ENCODE assay signal across 25 cellular contexts in the genomic region with DNA sequence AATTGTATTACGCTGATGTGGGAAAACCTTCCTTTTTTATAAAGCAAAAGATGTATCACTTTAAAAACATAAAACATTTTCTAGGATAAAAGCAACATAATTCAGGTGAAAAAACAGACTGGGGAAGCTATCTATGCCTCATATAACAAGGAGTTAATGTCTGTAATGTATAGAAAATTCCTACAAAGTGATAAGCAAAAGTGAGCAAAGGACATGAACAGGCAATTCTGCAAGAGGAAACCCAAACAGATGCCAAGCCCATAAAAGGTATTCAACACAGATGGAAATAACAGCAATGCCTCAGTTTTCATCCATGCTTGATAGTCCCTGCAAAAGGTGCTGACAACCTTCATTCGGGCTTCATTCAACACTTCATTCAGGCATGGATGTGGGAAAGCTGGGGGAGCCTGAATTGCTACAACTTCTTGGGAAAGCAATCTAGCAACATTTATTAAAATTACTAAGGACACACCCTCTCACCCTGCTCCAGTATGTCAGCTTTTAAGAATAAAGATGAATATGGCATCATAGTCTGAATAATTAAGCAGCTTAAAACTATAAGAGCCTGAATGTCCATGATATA. TPM values are rescaled to one million over a fixed set of nuclear protein-coding genes. Genes with fewer than 3 reads are reported as not detected.
DNase-seq lines count a peak whose midpoint lies in the region; ATAC-seq, FAIRE-seq and TF ChIP-seq lines count a peak whose summit lies in the region.
"Had no signal": no experiment of that assay in that cellular context is flagged by ENCODE, and none has a peak within 500 bp of the region (broad histone marks: within the 10 kb centered on the region; RNA-seq: fewer than 3 reads in every experiment).

No MANE protein-coding gene starts in this region.

- no peak overlapping the region for H2AK5ac ChIP-seq in mesenchymal stem cell (ENCODE audit: low read length, severe bottlenecking)

- no peak overlapping the region for H3K23ac ChIP-seq in mesenchymal stem cell (ENCODE audit: low read length in 2 of 2)

- no peak overlapping the region for H3K9ac ChIP-seq in HepG2 (ENCODE audit: insufficient read depth, low read depth, low read length)
- no peak overlapping the region for H3K9ac ChIP-seq in endodermal cell (ENCODE audit: extremely low read depth, low read length, poor library complexity, severe bottlenecking)
- H3K9ac ChIP-seq in mesenchymal stem cell (ENCODE audit: low read length): no peak overlapping the region
- H3K9ac ChIP-seq: BLaER1 treated with 17β-estradiol and CSF1 and Interleukin-3, amounts not matched to agents 10 nM and 100 nM had no signal

- peaks cover 40% of the 10 kb centered on the region for H3K4me1 ChIP-seq in HepG2 (ENCODE audit: insufficient read depth, low read length)
- no peaks in the 10 kb centered on the region for H3K4me1 ChIP-seq in right lobe of liver
- no peaks in the 10 kb centered on the region for H3K4me1 ChIP-seq in HEK293 (ENCODE audit: control insufficient read depth, insufficient read depth, low read length)
- no peaks in the 10 kb centered on the region for H3K4me1 ChIP-seq in endodermal cell (ENCODE audit: control insufficient read depth, insufficient read depth, low read length)
- no peaks in the 10 kb centered on the region for H3K4me1 ChIP-seq in HAP-1
- peaks cover 2% of the 10 kb centered on the region for H3K4me1 ChIP-seq in mesenchymal stem cell (ENCODE audit: control insufficient read depth, insufficient read depth, low read depth, low read length)
- H3K4me1 ChIP-seq: BE2C had no signal

- H2AFZ ChIP-seq in HepG2 (ENCODE audit: low read length): no peak overlapping the region
- H2AFZ ChIP-seq in mesenchymal stem cell (ENCODE audit: low read depth, low read length): no peak overlapping the region

- H2BK12ac ChIP-seq in mesenchymal stem cell (ENCODE audit: low read length in 2 of 2): no peak overlapping the region

- DNase-seq in HepG2 (ENCODE audit: low spot score) (no peak), right lobe of liver (no peak), endodermal cell (no peak), NOMO-1 treated with dmso at 0.1 percent for 144 hours (lab: John Stamatoyannopoulos, UW; ENCODE audit: unreplicated experiment) (no peak), NCI-H2196 treated with DMSO at 0.1 percent for 48 hours (lab: John Stamatoyannopoulos, UW; ENCODE audit: unreplicated experiment) (no peak), HAP-1 (ENCODE audit: low spot score in 2 of 2) (no peak), mesenchymal stem cell (no peak)
- DNase-seq: AML-193; BE2C; CD4-positive, alpha-beta T cell; CD8-positive, alpha-beta memory T cell; COR-L47; DMS153; DND-41; GOT3; HFFc6 had no signal

- peaks cover 48% of the 10 kb centered on the region for H3K36me3 Mint-ChIP-seq in endodermal cell (ENCODE audit: low read depth)

- H3K27me3 ChIP-seq in HepG2 (ENCODE audit: control insufficient read depth in 1 of 2, insufficient read depth in 2 of 2, low read length in 2 of 2): no peaks in the 10 kb centered on the region
- no peaks in the 10 kb centered on the region for H3K27me3 ChIP-seq in right lobe of liver
- H3K27me3 ChIP-seq in endodermal cell (ENCODE audit: control insufficient read depth, insufficient read depth, low read length, poor library complexity, severe bottlenecking): no peaks in the 10 kb centered on the region
- no peaks in the 10 kb centered on the region for H3K27me3 ChIP-seq in HAP-1 (ENCODE audit: low read depth)
- peaks cover 0 to 2% of the 10 kb centered on the region in 2 experiments for H3K27me3 ChIP-seq in mesenchymal stem cell (ENCODE audit: control insufficient read depth in 1 of 2, insufficient read depth in 1 of 2, low read length in 2 of 2)
- H3K27me3 ChIP-seq: BE2C; BLaER1 treated with 17β-estradiol and CSF1 and Interleukin-3, amounts not matched to agents 10 nM and 100 nM had no signal

- no peak for FAIRE-seq in HepG2 (lab: Jason Lieb, UNC)
- FAIRE-seq: G401.6, GM12878, GM18507, H54 had no signal

- H3K9me3 ChIP-seq in HepG2 (ENCODE audit: low read length): peaks cover 4% of the 10 kb centered on the region; the same call in 1 of the 2 replicates
- H3K9me3 ChIP-seq in right lobe of liver: peaks cover 0 to 4% (median 0%) of the 10 kb centered on the region in 4 donors
- no peaks in the 10 kb centered on the region for H3K9me3 ChIP-seq in HEK293 (ENCODE audit: control insufficient read depth, insufficient read depth, low read depth, low read length)
- peaks cover 59% of the 10 kb centered on the region for H3K9me3 ChIP-seq in endodermal cell (ENCODE audit: control insufficient read depth, low read length)
- H3K9me3 ChIP-seq in HAP-1: no peaks in the 10 kb centered on the region
- H3K9me3 ChIP-seq in mesenchymal stem cell (ENCODE audit: control insufficient read depth, low read length): peaks cover 80% of the 10 kb centered on the region
- H3K9me3 ChIP-seq: BE2C had no signal

- no peak overlapping the region for H3K18ac ChIP-seq in mesenchymal stem cell (ENCODE audit: low read depth in 1 of 2, low read length in 2 of 2)

- no peak overlapping the region for H3K4ac ChIP-seq in mesenchymal stem cell (ENCODE audit: low read depth in 1 of 2, low read length in 2 of 2)

- H3K9me3 Mint-ChIP-seq in endodermal cell: peaks cover 82% of the 10 kb centered on the region
- H3K9me3 Mint-ChIP-seq: CD4-positive, alpha-beta T cell had no signal

- H3K4me2 ChIP-seq in HepG2 (ENCODE audit: low read depth, low read length): no peak overlapping the region
- no peak overlapping the region for H3K4me2 ChIP-seq in mesenchymal stem cell (ENCODE audit: low read length, poor library complexity, severe bottlenecking)
- H3K4me2 ChIP-seq: BLaER1 treated with 17β-estradiol and CSF1 and Interleukin-3, amounts not matched to agents 10 nM and 100 nM had no signal

- H3K27ac Mint-ChIP-seq in endodermal cell: no peak overlapping the region
- H3K27ac Mint-ChIP-seq: CD14-positive monocyte; CD4-positive, alpha-beta T cell; CD8-positive, alpha-beta memory T cell; HFFc6 had no signal

- TF ChIP-seq RAD21 in HepG2 (CRISPR knock-in tag; IDR thresholded peaks at IDR 0.05): no peak

- H2BK5ac ChIP-seq in mesenchymal stem cell (ENCODE audit: low read depth, low read length, poor library complexity, severe bottlenecking): no peak overlapping the region

- no peak overlapping the region for H3K4me3 Mint-ChIP-seq in endodermal cell
- H3K4me3 Mint-ChIP-seq: CD14-positive monocyte; CD4-positive, alpha-beta T cell; CD8-positive, alpha-beta memory T cell; HFFc6 had no signal

- H3K79me1 ChIP-seq in mesenchymal stem cell (replicated peaks; ENCODE audit: low read length, poor library complexity, severe bottlenecking): peaks cover 12% of the 10 kb centered on the region

- TF ChIP-seq POLR2A in HepG2 (IDR thresholded peaks at IDR 0.05; ENCODE audit: insufficient read depth in 1 of 2, low read depth in 2 of 2, low read length in 2 of 2) (peak in 1 of 2 experiments; percentile 46; a peak in 1 of 4 replicates), right lobe of liver (IDR thresholded peaks at IDR 0.05) (no peak)

- H3K14ac ChIP-seq in mesenchymal stem cell (ENCODE audit: low read length in 2 of 2): no peak overlapping the region

- H3K36me3 ChIP-seq in HepG2 (replicated peaks in 1 of 2; ENCODE audit: control insufficient read depth in 1 of 2, insufficient read depth in 2 of 2, low read length in 2 of 2) (peaks cover 10 to 32% of the 10 kb centered on the region in 2 experiments), right lobe of liver (no peaks in the 10 kb centered on the region), HEK293 (ENCODE audit: control insufficient read depth in 2 of 2, insufficient read depth in 1 of 2, low read length in 2 of 2) (peaks cover 0 to 30% of the 10 kb centered on the region in 2 experiments; a peak in 1 of 3 replicates), endodermal cell (ENCODE audit: control insufficient read depth, insufficient read depth, low read length) (peaks cover 8% of the 10 kb centered on the region), HAP-1 (replicated peaks) (no peaks in the 10 kb centered on the region), mesenchymal stem cell (ENCODE audit: control insufficient read depth in 1 of 2, insufficient read depth in 2 of 2, low read depth in 1 of 2, low read length in 2 of 2) (peaks cover 14 to 39% of the 10 kb centered on the region in 2 experiments)
- H3K36me3 ChIP-seq: BE2C had no signal

- peaks cover 41% of the 10 kb centered on the region for H3K27me3 Mint-ChIP-seq in endodermal cell (ENCODE audit: insufficient read depth)
- H3K27me3 Mint-ChIP-seq: CD4-positive, alpha-beta T cell had no signal

- no TSS peak for BruUV-seq in HepG2 (replicated peaks; lab: Mats Ljungman, UMichigan)

- 94% methylated on average over 2 of the region's 2 CpGs for WGBS in HepG2 (ENCODE audit: low lambda C conversion rate)
- WGBS in right lobe of liver (ENCODE audit: insufficient coverage, low coverage, low lambda C conversion rate, missing lambda C conversion rate): 86% methylated on average over 2 of the region's 2 CpGs
- WGBS in endodermal cell (ENCODE audit: insufficient coverage in 1 of 2, insufficient read length in 1 of 2), 2 experiments: 83 to 95% methylated on average over 1 to 2 of the region's 2 CpGs
- WGBS in mesenchymal stem cell: 60% methylated on average over 1 of the region's 2 CpGs

- intact Hi-C loops in HepG2 (cut with micrococcal nuclease; ENCODE audit: unreplicated experiment): no loop called here
- intact Hi-C loops in right lobe of liver (cut with DNase I): no loop called here

- no peak overlapping the region for H4K8ac ChIP-seq in mesenchymal stem cell (ENCODE audit: low read length)

- no peaks in the 10 kb centered on the region for H3K4me1 Mint-ChIP-seq in endodermal cell
- H3K4me1 Mint-ChIP-seq: CD8-positive, alpha-beta memory T cell had no signal

- ATAC-seq in HepG2: no peak
- no peak for ATAC-seq in right lobe of liver
- ATAC-seq: GM12878, HCT116 had no signal

- no peak overlapping the region for H2BK15ac ChIP-seq in mesenchymal stem cell (ENCODE audit: low read depth, poor library complexity, severe bottlenecking)

- POLR2A ChIA-PET in HepG2 (lab: Yijun Ruan, JAX) (interaction anchor here (0.6 kb wide), 1 partner anchor 127 kb away, joined by 3 read pairs; no protein-coding TSS in a partner anchor), HEK293 (lab: Yijun Ruan, JAX) (no interaction called here)

- CTCF ChIA-PET in HepG2 (lab: Yijun Ruan, JAX; ENCODE audit: low intra/inter-chr PET ratio, low total read pairs): no interaction called here
- CTCF ChIA-PET in HEK293 (lab: Yijun Ruan, JAX): no interaction called here

- TF ChIP-seq EP300 in HepG2 (IDR thresholded peaks at IDR 0.05; ENCODE audit: low read depth in 2 of 2, low read length in 2 of 2) (no peak), HepG2 (CRISPR knock-in tag; IDR thresholded peaks at IDR 0.05; ENCODE audit: borderline replicate concordance) (no peak)

- peaks cover 9% of the 10 kb centered on the region for H3K79me2 ChIP-seq in HepG2 (ENCODE audit: insufficient read depth, low read length)

- no peak overlapping the region for H2BK120ac ChIP-seq in mesenchymal stem cell (ENCODE audit: low read depth, low read length)

- TF ChIP-seq CTCF in HepG2 (CRISPR knock-in tag; IDR thresholded peaks at IDR 0.05) (no peak), right lobe of liver (IDR thresholded peaks at IDR 0.05) (no peak), HEK293 (tag by site-specific recombination; IDR thresholded peaks at IDR 0.05) (no peak), endodermal cell (conservative IDR thresholded peaks at IDR 0.05) (no peak)

- peaks cover 79% of the 10 kb centered on the region for H4K20me1 ChIP-seq in HepG2 (ENCODE audit: insufficient read depth, low read length)
- H4K20me1 ChIP-seq: BLaER1 treated with 17β-estradiol and CSF1 and Interleukin-3, amounts not matched to agents 10 nM and 100 nM had no signal

- no peak overlapping the region for H3K27ac ChIP-seq in HepG2 (ENCODE audit: extremely low read length, insufficient read depth, low read length)
- H3K27ac ChIP-seq in right lobe of liver: no peak overlapping the region
- no peak overlapping the region for H3K27ac ChIP-seq in HEK293 (ENCODE audit: extremely low read depth, low read depth, low read length)
- no peak overlapping the region for H3K27ac ChIP-seq in endodermal cell (ENCODE audit: low read depth, low read length)
- no peak overlapping the region for H3K27ac ChIP-seq in mesenchymal stem cell (ENCODE audit: low read length, poor library complexity, severe bottlenecking)
- H3K27ac ChIP-seq: 22Rv1; BLaER1 treated with 17β-estradiol and CSF1 and Interleukin-3, amounts not matched to agents 10 nM and 100 nM had no signal

- no peak overlapping the region for H4K91ac ChIP-seq in mesenchymal stem cell (ENCODE audit: low read length)

- in situ Hi-C loops in HepG2 (cut with HindIII; ENCODE audit: extremely low pct_ligation_motif_present, low pct_unique_long_range_greater_than_20kb) (loop anchor here (10.0 kb wide), 1 partner anchor 126 kb away; no protein-coding TSS in a partner anchor), HAP-1 (cut with MboI; ENCODE audit: low sequenced_read_pairs) (no loop called here)

- H3K4me3 ChIP-seq in HepG2 (replicated peaks in 1 of 3; ENCODE audit: insufficient read depth in 1 of 3, low read depth in 2 of 3, low read length in 3 of 3) (no peak overlapping the region), right lobe of liver (no peak overlapping the region), HEK293 (ENCODE audit: low read depth, low read length) (no peak overlapping the region), endodermal cell (ENCODE audit: low read length) (peak overlapping the region; percentile 51), HAP-1 (no peak overlapping the region), mesenchymal stem cell (ENCODE audit: insufficient read depth in 1 of 2, low read depth in 1 of 2, low read length in 2 of 2) (peak overlapping the region in 1 of 2 experiments; percentile 42)
- H3K4me3 ChIP-seq: GM12878 had no signal

RNA-seq across cellular contexts. Expression of a gene that starts 39.3 kb away (rescaled TPM):
- total RNA-seq in HepG2 (2016; rRNA removed; fragmentation: Illumina TruSeq; extraction: Trizol) (2.5 and 18.9 TPM in 2 replicates), right lobe of liver (1 to 10 TPM in 2 of 6 experiments, under 1 TPM in 4; 0.37 to 1.7 (median 0.60) TPM), endodermal cell (1 to 10 TPM; 5.2 to 6.9 TPM)
- 0.30 and 0.35 TPM in 2 replicates for total RNA-seq in HepG2 (2016; cell fraction: cytosol; rRNA removed; fragmentation: Illumina TruSeq; extraction: Trizol; ENCODE audit: low read depth)
- total RNA-seq in HepG2 (2016; cell fraction: insoluble cytoplasmic fraction; rRNA removed; fragmentation: Illumina TruSeq; extraction: Trizol): 2.0 and 16.5 TPM in 2 replicates
- 0.90 and 1.1 TPM in 2 replicates for total RNA-seq in HepG2 (2016; cell fraction: membrane; rRNA removed; fragmentation: Illumina TruSeq; extraction: Trizol)
- 66.8 and 83.4 TPM in 2 replicates for total RNA-seq in HepG2 (2016; cell fraction: nucleus; rRNA removed; fragmentation: Illumina TruSeq; extraction: Trizol)
- 1.3 TPM in 2 replicates for polyA plus RNA-seq in HepG2 (2011; rRNA removed)
- polyA plus RNA-seq in HepG2 (2011; cell fraction: cytosol; rRNA removed): 0.05 TPM in 2 replicates
- 11.8 and 14.7 TPM in 2 replicates for polyA plus RNA-seq in HepG2 (2011; cell fraction: nucleus; rRNA removed)
- 1.9 and 2.0 TPM in 2 replicates for polyA plus RNA-seq in HepG2 (2012)
- polyA plus RNA-seq in HepG2 (2016; cell fraction: cytosol; fragmentation: Illumina TruSeq; extraction: Trizol; ENCODE audit: low read depth): 0.01 and 0.02 TPM in 2 replicates
- polyA plus RNA-seq in HepG2 (2016; cell fraction: insoluble cytoplasmic fraction; fragmentation: Illumina TruSeq; extraction: Trizol; ENCODE audit: low read depth): 0.15 and 0.17 TPM in 2 replicates
- 0.03 and 0.06 TPM in 2 replicates for polyA plus RNA-seq in HepG2 (2016; cell fraction: membrane; fragmentation: Illumina TruSeq; extraction: Trizol; ENCODE audit: low read depth)
- 8.4 and 10.5 TPM in 2 replicates for polyA plus RNA-seq in HepG2 (2016; cell fraction: nucleus; fragmentation: Illumina TruSeq; extraction: Trizol; ENCODE audit: insufficient read depth, low read depth)
- polyA minus RNA-seq in HepG2 (2011; rRNA and poly(A)+ RNA removed; ENCODE audit: low replicate concordance): 0.05 and 36.1 TPM in 2 replicates
- polyA minus RNA-seq in HepG2 (2011; cell fraction: cytosol; rRNA and poly(A)+ RNA removed): 0.79 and 0.97 TPM in 2 replicates
- 112 and 125 TPM in 2 replicates for polyA minus RNA-seq in HepG2 (2011; cell fraction: nucleus; rRNA and poly(A)+ RNA removed)
- 0.71 TPM for polyA plus RNA-seq in endodermal cell (2013, experiment 1 of 2)
- 0.99 TPM for polyA plus RNA-seq in endodermal cell (2013, experiment 2 of 2)
- polyA plus RNA-seq in mesenchymal stem cell (2013, experiment 1 of 2): 0.08 TPM
- polyA plus RNA-seq in mesenchymal stem cell (2013, experiment 2 of 2): 0.05 TPM
